In genomic region chr15:52710050-52710709, GRCh38 we compare ENCODE assay signal across 1 cellular context.
TF ChIP-seq lines count a peak whose summit lies in the region.

No MANE protein-coding gene starts in this region.

TF ChIP-seq in GM12878, 131 proteins besides CTCF, POLR2A, EP300 and RAD21 (continued from another document):
- TF ChIP-seq IKZF1 (conservative IDR thresholded peaks at IDR 0.05) (peak; percentile 63; the same call in 1 of the 2 replicates), MTA2 (IDR thresholded peaks at IDR 0.05; ENCODE audit: low read depth) (no peak), IKZF2 (IDR thresholded peaks at IDR 0.05) (peak; percentile 67 to 73; a peak in 2 of 4 replicates), FOXM1 (IDR thresholded peaks at IDR 0.05; ENCODE audit: low read depth, low read length) (no peak)
